Comparison of ENCODE assay signal across 1 cellular context in the genomic region with DNA sequence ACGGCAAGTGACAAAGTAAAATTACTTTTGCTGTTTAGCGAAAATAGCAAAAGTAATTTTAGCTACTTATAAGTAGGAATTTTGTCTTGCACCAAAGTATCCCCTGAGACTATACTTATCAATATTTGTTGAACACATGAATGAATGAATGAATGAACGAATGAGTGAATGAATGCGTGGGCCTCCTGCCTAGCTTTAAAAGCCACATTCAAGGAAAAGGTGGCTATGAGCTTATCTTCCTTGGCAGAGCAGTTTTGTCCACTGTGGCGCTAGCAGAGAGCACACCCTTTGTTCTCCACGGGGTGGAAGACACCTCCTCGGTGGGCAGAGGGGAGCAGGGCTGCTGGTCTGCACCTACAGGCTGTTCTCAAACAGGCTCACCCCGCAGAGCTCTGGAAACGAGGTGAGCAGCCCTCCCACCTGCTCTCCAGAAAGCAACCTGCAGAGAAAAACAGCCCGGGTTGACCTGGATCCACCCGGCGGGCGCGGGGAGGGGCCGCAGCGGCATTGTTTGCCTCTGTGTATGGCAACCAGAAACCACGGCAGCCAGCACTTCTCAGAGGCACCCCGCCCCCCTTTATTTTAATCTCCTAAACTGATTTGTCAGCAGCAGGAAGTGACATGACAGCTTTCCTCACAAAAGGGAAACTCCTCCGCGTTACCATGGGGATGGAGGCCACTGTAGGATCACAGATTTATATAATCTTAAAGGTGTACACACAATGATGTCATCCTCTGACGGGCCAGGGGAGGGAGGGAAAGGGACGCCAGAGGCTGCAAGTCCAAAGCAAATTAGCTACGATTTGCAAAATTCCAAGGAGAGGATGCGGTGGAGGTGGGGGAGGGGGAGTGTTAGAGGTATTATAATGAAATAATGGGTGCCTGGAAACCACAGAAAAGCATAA.
TF ChIP-seq lines count a peak whose summit lies in the region.

No MANE protein-coding gene starts in this region.

TF ChIP-seq in H1, 55 proteins besides CTCF, POLR2A, EP300 and RAD21 (continued from another document):
- no peak for TF ChIP-seq KDM4A (IDR thresholded peaks at IDR 0.05; ENCODE audit: low read depth, low read length, severe bottlenecking)
TF ChIP-seq in H1: peak in this region for 16.
